In the genomic region with DNA sequence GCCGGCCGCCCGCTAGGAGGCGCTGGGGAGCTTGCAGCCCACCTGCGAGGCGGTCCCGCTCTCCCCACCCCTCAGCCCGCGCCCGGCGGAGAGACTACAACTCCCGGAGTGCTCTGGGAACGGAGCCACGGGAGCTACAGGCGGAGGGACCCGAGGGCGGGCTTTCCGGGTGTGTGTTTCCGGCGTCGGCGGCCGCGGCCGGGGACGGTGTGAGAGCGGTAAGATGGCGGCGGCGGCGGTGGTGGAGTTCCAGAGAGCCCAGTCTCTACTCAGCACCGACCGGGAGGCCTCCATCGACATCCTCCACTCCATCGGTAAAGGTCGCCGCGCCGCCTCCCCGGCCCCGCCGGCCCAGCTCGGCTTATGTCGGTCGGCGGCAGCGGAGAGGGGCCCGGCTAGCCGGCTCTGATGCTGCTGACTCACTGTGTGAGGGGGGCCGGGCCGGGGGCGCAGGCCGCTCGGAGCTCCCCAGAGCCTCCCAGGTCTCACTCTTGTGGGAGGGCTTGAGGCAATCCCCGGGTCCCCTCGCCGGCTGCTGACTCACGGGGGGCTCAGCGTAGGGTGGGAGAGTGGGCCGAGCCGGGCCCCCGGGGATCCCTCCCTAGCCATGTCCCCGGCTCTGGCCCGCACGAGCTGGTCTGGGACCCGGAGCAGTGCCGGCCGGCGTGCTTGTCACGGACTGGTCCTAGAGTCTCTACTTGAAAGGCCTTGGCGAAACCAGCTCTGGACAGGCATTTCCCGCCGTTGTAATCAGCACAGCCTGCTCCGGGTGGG, we compare ENCODE assay signal across 8 cellular contexts. TPM values are rescaled to one million over a fixed set of nuclear protein-coding genes. Genes with fewer than 3 reads are reported as not detected.
A peak's percentile ranks its signal among the peaks of the same experiment; 100 is the strongest.
DNase-seq lines count a peak whose midpoint lies in the region; ATAC-seq and TF ChIP-seq lines count a peak whose summit lies in the region.

TSS of gene PSMD11 (plus strand) at position 210 of the 774 bp plus-strand sequence. CDS start at position 224, 14 bp downstream.

- H3K4me3 ChIP-seq in dorsolateral prefrontal cortex (peak within 1 kb of the TSS; percentile 76 to 100 (median 95)), right lobe of liver (peak within 1 kb of the TSS; percentile 76 to 99 (median 96))

- WGBS in right lobe of liver (ENCODE audit: insufficient coverage, low coverage, low lambda C conversion rate, missing lambda C conversion rate), result 0% methylated on average over 11 of the region's 74 CpGs

- CTCF ChIA-PET in CD4-positive, alpha-beta T cell (lab: Charles Lee), result interaction anchor here (0.6 to 3.1 kb wide), 25 partner anchors 10 to 543 kb away, joined by 3 to 37 read pairs (median 4); partner anchors contain the start of genes CDK5R1, MYO1D, RHOT1 and UTP6
- CTCF ChIA-PET in activated CD4-positive, alpha-beta memory T cell treated with anti-CD3 and anti-CD28 coated beads for 36 hours (lab: Charles Lee), result interaction anchor here (0.7 to 5.1 kb wide), 37 partner anchors 8 to 311 kb away, joined by 3 to 58 read pairs (median 4); partner anchors contain the start of genes C17orf75 and CDK5R1

- peaks cover 0 to 27% (median 10%) of the 10 kb centered on the region in 4 donors for H3K36me3 ChIP-seq in right lobe of liver

- H3K27ac Mint-ChIP-seq in CD4-positive, alpha-beta T cell, result peak within 1 kb of the TSS; percentile 18
- H3K27ac Mint-ChIP-seq in activated CD4-positive, alpha-beta memory T cell treated with anti-CD3 and anti-CD28 coated beads for 36 hours, result peak within 1 kb of the TSS; percentile 91

- peaks cover 39% of the 10 kb centered on the region for H3K4me1 Mint-ChIP-seq in CD4-positive, alpha-beta T cell (ENCODE audit: low read depth)
- H3K4me1 Mint-ChIP-seq in activated CD4-positive, alpha-beta memory T cell treated with anti-CD3 and anti-CD28 coated beads for 36 hours (ENCODE audit: low read depth), result peaks cover 49% of the 10 kb centered on the region

- peak within 1 kb of the TSS; percentile 63 for H3K27ac ChIP-seq in CD4-positive, alpha-beta T cell (ENCODE audit: low read depth, low read length)
- H3K27ac ChIP-seq in dorsolateral prefrontal cortex (peak within 1 kb of the TSS in 58 of 59 donors; percentile 37 to 94 (median 87)), right lobe of liver (peak within 1 kb of the TSS; percentile 56 to 85 (median 71))

- TF ChIP-seq CTCF in CD4-positive, alpha-beta T cell (IDR thresholded peaks at IDR 0.05), result peak; percentile 23
- TF ChIP-seq CTCF in dorsolateral prefrontal cortex (IDR thresholded peaks at IDR 0.05 in 54 of 56, conservative IDR thresholded peaks at IDR 0.05 in 2 of 56; ENCODE audit: low read depth in 1 of 56, partially characterized antibody in 56 of 56) (peak in 53 of 56 donors; percentile 8 to 97 (median 88)), right lobe of liver (IDR thresholded peaks at IDR 0.05) (peak; percentile 88 to 99 (median 97))

- peak within 1 kb of the TSS; percentile 90 for H3K4me3 Mint-ChIP-seq in CD4-positive, alpha-beta T cell
- H3K4me3 Mint-ChIP-seq in activated CD4-positive, alpha-beta memory T cell treated with anti-CD3 and anti-CD28 coated beads for 36 hours, result peak within 1 kb of the TSS; percentile 89

- POLR2A ChIA-PET in CD4-positive, alpha-beta T cell (lab: Charles Lee), result interaction anchor here (0.6 to 2.2 kb wide), 9 partner anchors 9 to 433 kb away, joined by 3 to 21 read pairs (median 6); partner anchors contain the start of genes CDK5R1 and MYO1D
- POLR2A ChIA-PET in activated CD4-positive, alpha-beta memory T cell treated with anti-CD3 and anti-CD28 coated beads for 36 hours (lab: Charles Lee), result interaction anchor here (0.6 to 2.3 kb wide), 5 partner anchors 39 to 118 kb away, joined by 3 to 19 read pairs (median 5); partner anchors contain the start of gene CDK5R1

- H3K27me3 Mint-ChIP-seq in CD4-positive, alpha-beta T cell, result no peaks in the 10 kb centered on the region
- no peaks in the 10 kb centered on the region for H3K27me3 Mint-ChIP-seq in activated CD4-positive, alpha-beta memory T cell treated with anti-CD3 and anti-CD28 coated beads for 36 hours

- peak; percentile 98 to 99 (median 98) for DNase-seq in CD4-positive, alpha-beta T cell
- DNase-seq in NCI-H82 (lab: John Stamatoyannopoulos, UW) (peak; percentile 99), dorsolateral prefrontal cortex (peak; percentile 92 to 98 (median 97)), right lobe of liver (peak; percentile 99)
- DNase-seq in activated CD4-positive, alpha-beta memory T cell treated with anti-CD3 and anti-CD28 coated beads for 36 hours, result peak; percentile 99
- peak; percentile 99 for DNase-seq in stimulated activated CD4-positive, alpha-beta T cell treated with anti-CD3 and anti-CD28 coated beads, Interleukin-4, amount 100 ng/mL, for 4 hours

- no peaks in the 10 kb centered on the region for H3K9me3 Mint-ChIP-seq in CD4-positive, alpha-beta T cell
- no peaks in the 10 kb centered on the region for H3K9me3 Mint-ChIP-seq in activated CD4-positive, alpha-beta memory T cell treated with anti-CD3 and anti-CD28 coated beads for 36 hours

- peaks cover 0 to 17% (median 7%) of the 10 kb centered on the region in 4 donors for H3K4me1 ChIP-seq in right lobe of liver

- peaks cover 44% of the 10 kb centered on the region for H3K36me3 Mint-ChIP-seq in CD4-positive, alpha-beta T cell (ENCODE audit: low read depth)
- peaks cover 25% of the 10 kb centered on the region for H3K36me3 Mint-ChIP-seq in activated CD4-positive, alpha-beta memory T cell treated with anti-CD3 and anti-CD28 coated beads for 36 hours

- peak; percentile 78 for TF ChIP-seq POLR2A in right lobe of liver (IDR thresholded peaks at IDR 0.05)

- intact Hi-C loops in CD4-positive, alpha-beta T cell (cut with DNase I, micrococcal nuclease), result loop anchor here (1.0 to 10.0 kb wide), 4 partner anchors 92 to 510 kb away; partner anchors contain the start of genes ZNF207 (in 2 of the 2), MYO1D (in 1 of the 2) and SUZ12 (in 1 of the 2)
- intact Hi-C loops in activated CD4-positive, alpha-beta memory T cell treated with anti-CD3 and anti-CD28 coated beads for 36 hours (cut with micrococcal nuclease), result loop anchor here (1.0 to 5.0 kb wide), 6 partner anchors 16 to 432 kb away; partner anchors contain the start of genes CDK5R1, MYO1D and ZNF207
- intact Hi-C loops in dorsolateral prefrontal cortex (cut with DNase I) (loop anchor here (5.0 kb wide), 2 partner anchors 92 to 102 kb away; partner anchors contain the start of genes C17orf75 (in 1 of the 2) and ZNF207 (in 1 of the 2)), right lobe of liver (cut with DNase I) (no loop called here)

- H3K9me3 ChIP-seq in CD4-positive, alpha-beta T cell (ENCODE audit: control insufficient read depth, low read length), result no peaks in the 10 kb centered on the region
- no peaks in the 10 kb centered on the region for H3K9me3 ChIP-seq in right lobe of liver

- H3K27me3 ChIP-seq in CD4-positive, alpha-beta T cell (ENCODE audit: control insufficient read depth, insufficient read depth, low read length), result no peaks in the 10 kb centered on the region
- H3K27me3 ChIP-seq in dorsolateral prefrontal cortex (no peaks in the 10 kb centered on the region), right lobe of liver (no peaks in the 10 kb centered on the region)

- ATAC-seq in CD4-positive, alpha-beta T cell (ENCODE audit: poor library complexity), result peak; percentile 97
- ATAC-seq in GM19397 (IDR thresholded peaks at IDR 0.05; ENCODE audit: unreplicated experiment) (peak; percentile 94), HG03571 (IDR thresholded peaks at IDR 0.05; ENCODE audit: unreplicated experiment) (peak; percentile 91), right lobe of liver (peak; percentile 97 to 99 (median 98))

RNA-seq across cellular contexts. Expression of gene PSMD11, which starts in this region (rescaled TPM):
- total RNA-seq in CD4-positive, alpha-beta T cell, result 10 to 100 TPM; 67.6 to 68.7 TPM
- 100 to 1,000 TPM; 161 to 162 TPM for total RNA-seq in activated CD4-positive, alpha-beta memory T cell treated with anti-CD3 and anti-CD28 coated beads for 36 hours
- 100 to 1,000 TPM in 5 of 120 experiments, 10 to 100 TPM in 115; 63.1 to 112 (median 81.0) TPM for total RNA-seq in dorsolateral prefrontal cortex
- total RNA-seq in right lobe of liver, result 10 to 100 TPM; 45.7 to 61.3 (median 51.6) TPM

Comparison
In these comparisons a context has a peak if more than half of its experiments do, and no peak if none do; other contexts are left out.
1. Peak in every context shown above with its lines: DNase-seq, ATAC-seq, H3K4me3 ChIP-seq and H3K27ac ChIP-seq.
2. CTCF ChIP-seq: peak in every context shown above with its lines; median percentile 97 in right lobe of liver; 88 in dorsolateral prefrontal cortex; 23 in CD4-positive, alpha-beta T cell.
3. intact Hi-C loops: an anchor here in CD4-positive, alpha-beta T cell (1.0 to 10.0 kb wide), activated CD4-positive, alpha-beta memory T cell treated with anti-CD3 and anti-CD28 coated beads for 36 hours (1.0 to 5.0 kb wide) and dorsolateral prefrontal cortex (5.0 kb wide); none called in right lobe of liver.